In genomic region chr6:20943036-20943627, GRCh38 we compare ENCODE assay signal across 17 cellular contexts.
"Had no signal": no experiment of that assay in that cellular context is flagged by ENCODE, and none has a peak within 500 bp of the region (broad histone marks: within the 10 kb centered on the region; RNA-seq: fewer than 3 reads in every experiment).

No MANE protein-coding gene starts in this region.

- H3K4me1 ChIP-seq: ascending aorta, vagina had no signal

- H3K36me3 ChIP-seq: ascending aorta, transverse colon, vagina had no signal

- H3K27me3 ChIP-seq: ascending aorta, transverse colon, vagina had no signal

- H3K27ac ChIP-seq: ascending aorta, transverse colon, vagina had no signal

- ATAC-seq: activated CD4-positive, CD25-positive, alpha-beta regulatory T cell treated with anti-CD3 and anti-CD28 coated beads, Interleukin-2, amount 50 U/mL, for 24 hours; natural killer cell treated with Interleukin-12 subunit alpha and Interleukin-12 subunit beta and Interleukin-15 and Interleukin-18, amount 100 ng/mL, for 72 hours had no signal

- DNase-seq: activated naive CD4-positive, alpha-beta T cell; effector memory CD4-positive, alpha-beta T cell; foreskin fibroblast; head of caudate nucleus; kidney glomerular epithelial cell; retina; stimulated activated CD4-positive, alpha-beta T cell treated with anti-CD3 and anti-CD28 coated beads, Interleukin-15, amount 100 ng/mL, for 24 hours; stimulated activated CD4-positive, alpha-beta T cell treated with anti-CD3 and anti-CD28 coated beads, Interleukin-4, amount 100 ng/mL, for 1 hour; stimulated activated naive CD4-positive, alpha-beta T cell; substantia nigra; transverse colon had no signal

- H3K4me3 ChIP-seq: ascending aorta, transverse colon, vagina had no signal

- FAIRE-seq: bronchial epithelial cell, TTC549 had no signal

- H3K9me3 ChIP-seq: vagina had no signal
